In the genomic region with DNA sequence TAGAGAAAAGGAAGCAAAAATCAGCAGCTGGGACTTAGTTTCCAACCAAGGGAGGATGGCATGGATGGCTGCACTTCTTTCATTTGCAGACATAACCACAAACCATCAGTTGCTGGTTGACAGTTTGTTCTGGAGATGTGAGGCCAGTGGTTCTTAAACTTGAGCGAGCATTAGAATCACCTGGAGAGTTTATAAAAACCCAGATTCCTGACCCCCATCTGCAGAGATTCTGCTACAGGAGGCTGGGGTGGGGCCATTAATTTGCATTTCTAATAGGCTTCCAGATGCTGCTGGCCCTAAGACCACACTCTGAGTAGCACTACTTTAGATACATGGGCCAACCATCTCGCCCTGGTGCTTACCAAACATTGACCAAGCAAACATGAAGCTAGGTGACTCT, we compare ENCODE assay signal across 17 cellular contexts.
DNase-seq lines count a peak whose midpoint lies in the region; ATAC-seq, FAIRE-seq and TF ChIP-seq lines count a peak whose summit lies in the region.
"Had no signal": no experiment of that assay in that cellular context is flagged by ENCODE, and none has a peak within 500 bp of the region (broad histone marks: within the 10 kb centered on the region; RNA-seq: fewer than 3 reads in every experiment).

No MANE protein-coding gene starts in this region.

- peaks cover 38% of the 10 kb centered on the region for H3K4me1 ChIP-seq in GM12878 (ENCODE audit: control insufficient read depth, insufficient read depth, low read length)
- no peaks in the 10 kb centered on the region for H3K4me1 ChIP-seq in Caco-2
- H3K4me1 ChIP-seq in PC-3 (ENCODE audit: insufficient read depth, low read length): peaks cover 8% of the 10 kb centered on the region

- H3K9me3 Mint-ChIP-seq in Caco-2 (ENCODE audit: unreplicated experiment): no peaks in the 10 kb centered on the region
- H3K9me3 Mint-ChIP-seq: activated CD4-positive, alpha-beta memory T cell treated with anti-CD3 and anti-CD28 coated beads, Interleukin-2, amount 10 ng/mL, durations not matched to agents 7 days and 5 days; stimulated activated naive CD8-positive, alpha-beta T cell treated with anti-CD3 and anti-CD28 coated beads, Interleukin-15, Interleukin-2, amounts not matched to agents 100 ng/mL and 50 ng/mL, for 24 hours; T-helper 2 cell treated with Interferon-gamma antibody and Interleukin-4, amounts not matched to agents 5 μg/mL and 100 μg/mL, for 36 hours had no signal

- H3K9me2 ChIP-seq in PC-3 (replicated peaks; ENCODE audit: low read length): no peaks in the 10 kb centered on the region

- no peak overlapping the region for H3K27ac Mint-ChIP-seq in Caco-2 (ENCODE audit: unreplicated experiment)
- H3K27ac Mint-ChIP-seq: activated CD4-positive, alpha-beta memory T cell treated with anti-CD3 and anti-CD28 coated beads, Interleukin-2, amount 10 ng/mL, durations not matched to agents 7 days and 5 days; stimulated activated naive CD8-positive, alpha-beta T cell treated with anti-CD3 and anti-CD28 coated beads, Interleukin-15, Interleukin-2, amounts not matched to agents 100 ng/mL and 50 ng/mL, for 24 hours; T-helper 2 cell treated with Interferon-gamma antibody and Interleukin-4, amounts not matched to agents 5 μg/mL and 100 μg/mL, for 36 hours had no signal

- no peak for TF ChIP-seq CTCF in GM12878 (IDR thresholded peaks at IDR 0.05 in 2 of 3, conservative IDR thresholded peaks at IDR 0.05 in 1 of 3; ENCODE audit: control insufficient read depth in 2 of 3, extremely low read depth in 1 of 3, insufficient read depth in 1 of 3, low read depth in 3 of 3, low read length in 3 of 3)
- TF ChIP-seq CTCF in Caco-2 (IDR thresholded peaks at IDR 0.05; ENCODE audit: insufficient read depth in 1 of 2, low read depth in 1 of 2, low read length in 1 of 2, severe bottlenecking in 1 of 2, unreplicated experiment in 1 of 2): no peak
- TF ChIP-seq CTCF in PC-3 (conservative IDR thresholded peaks at IDR 0.05; ENCODE audit: low read depth, low read length): no peak

- H3K27ac ChIP-seq in GM12878 (ENCODE audit: control insufficient read depth, insufficient read depth) (no peak overlapping the region), PC-3 (ENCODE audit: low read length) (no peak overlapping the region)
- H3K27ac ChIP-seq: body of pancreas, C4-2B, sigmoid colon had no signal

- SMC1A ChIA-PET in GM12878 (lab: Charles Lee; ENCODE audit: uncharacterized antibody, unreplicated experiment): interaction anchor here (0.6 to 11.5 kb wide), 18 partner anchors 11 to 59 kb away, joined by 3 to 102 read pairs (median 7); no protein-coding TSS in a partner anchor

- BruUV-seq in GM12878 (replicated peaks; lab: Mats Ljungman, UMichigan): no TSS peak
- BruUV-seq in Caco-2 (replicated peaks; lab: Mats Ljungman, UMichigan): no TSS peak
- no TSS peak for BruUV-seq in PC-3 (replicated peaks; lab: Mats Ljungman, UMichigan)

- H3K27me3 Mint-ChIP-seq in Caco-2 (ENCODE audit: insufficient read depth, unreplicated experiment): peaks cover 4% of the 10 kb centered on the region
- H3K27me3 Mint-ChIP-seq: stimulated activated naive CD8-positive, alpha-beta T cell treated with anti-CD3 and anti-CD28 coated beads, Interleukin-15, Interleukin-2, amounts not matched to agents 100 ng/mL and 50 ng/mL, for 24 hours had no signal

- H3K79me2 ChIP-seq in GM12878 (ENCODE audit: control insufficient read depth, insufficient read depth, low read length) (no peaks in the 10 kb centered on the region), PC-3 (ENCODE audit: low read length) (no peaks in the 10 kb centered on the region)

- H4K20me1 ChIP-seq in GM12878 (ENCODE audit: control insufficient read depth, insufficient read depth) (no peaks in the 10 kb centered on the region), PC-3 (ENCODE audit: low read length) (no peaks in the 10 kb centered on the region)

- H3K36me3 Mint-ChIP-seq in Caco-2 (ENCODE audit: insufficient read depth, unreplicated experiment): no peaks in the 10 kb centered on the region

- H3K4me3 Mint-ChIP-seq in Caco-2 (ENCODE audit: unreplicated experiment): no peak overlapping the region
- H3K4me3 Mint-ChIP-seq: activated CD4-positive, alpha-beta memory T cell treated with anti-CD3 and anti-CD28 coated beads, Interleukin-2, amount 10 ng/mL, durations not matched to agents 7 days and 5 days; stimulated activated naive CD8-positive, alpha-beta T cell treated with anti-CD3 and anti-CD28 coated beads, Interleukin-15, Interleukin-2, amounts not matched to agents 100 ng/mL and 50 ng/mL, for 24 hours; T-helper 2 cell treated with Interferon-gamma antibody and Interleukin-4, amounts not matched to agents 5 μg/mL and 100 μg/mL, for 36 hours had no signal

- FAIRE-seq in GM18507 (lab: Jason Lieb, UNC) (peak; percentile 78), GM12878 (lab: Jason Lieb, UNC) (no peak)

- no peaks in the 10 kb centered on the region for H3K4me1 Mint-ChIP-seq in Caco-2 (ENCODE audit: low read depth, unreplicated experiment)

- H3K4me2 ChIP-seq in GM12878 (ENCODE audit: control insufficient read depth, insufficient read depth) (peak overlapping the region; percentile 54; the same call in 1 of the 2 replicates), PC-3 (ENCODE audit: low read length) (no peak overlapping the region)

- POLR2A ChIA-PET in GM12878 (lab: Charles Lee): interaction anchor here (0.5 to 2.2 kb wide), 5 partner anchors 13 to 204 kb away, joined by 3 to 14 read pairs (median 5); no protein-coding TSS in a partner anchor
- POLR2A ChIA-PET in Caco-2 (lab: Charles Lee): no interaction called here
- POLR2A ChIA-PET in PC-3 (lab: Charles Lee; ENCODE audit: unreplicated experiment): no interaction called here

- H3K9ac ChIP-seq in GM12878 (ENCODE audit: control insufficient read depth, insufficient read depth, low read length) (no peak overlapping the region), PC-3 (ENCODE audit: low read length) (no peak overlapping the region)

- no peaks in the 10 kb centered on the region for H3K36me3 ChIP-seq in GM12878 (ENCODE audit: control insufficient read depth in 2 of 2, insufficient read depth in 2 of 2, low read length in 1 of 2)
- no peaks in the 10 kb centered on the region for H3K36me3 ChIP-seq in Caco-2 (ENCODE audit: control insufficient read depth, insufficient read depth, low read length)
- H3K36me3 ChIP-seq in PC-3 (ENCODE audit: low read depth, low read length): no peaks in the 10 kb centered on the region
- H3K36me3 ChIP-seq: sigmoid colon had no signal

- TF ChIP-seq EP300 in GM12878 (IDR thresholded peaks at IDR 0.05; ENCODE audit: borderline replicate concordance in 1 of 2, control insufficient read depth in 1 of 2, low read depth in 2 of 2, low read length in 2 of 2): peak in 1 of 2 experiments; percentile 38; a peak in 1 of 4 replicates

- intact Hi-C loops in GM12878 (cut with micrococcal nuclease; ENCODE audit: unreplicated experiment): no loop called here
- intact Hi-C loops in Caco-2 (cut with micrococcal nuclease; ENCODE audit: unreplicated experiment): loop anchor here (10.0 kb wide), 1 partner anchor 345 kb away; no protein-coding TSS in a partner anchor
- intact Hi-C loops in PC-3 (cut with micrococcal nuclease): no loop called here

- no peak for TF ChIP-seq POLR2A in GM12878 (IDR thresholded peaks at IDR 0.05; ENCODE audit: low read depth, low read length)

- TF ChIP-seq RAD21 in GM12878 (IDR thresholded peaks at IDR 0.05; ENCODE audit: insufficient read depth, low read depth, low read length): no peak

- no peaks in the 10 kb centered on the region for H3F3A ChIP-seq in PC-3 (ENCODE audit: low read length, unreplicated experiment)

- CTCF ChIA-PET in GM12878 (lab: Yijun Ruan, JAX) (interaction anchor here (0.7 to 1.8 kb wide), 8 partner anchors 8 to 104 kb away, joined by 3 to 7 read pairs (median 4); a partner anchor contains a TSS), Caco-2 (lab: Charles Lee) (no interaction called here), PC-3 (lab: Charles Lee) (no interaction called here)

- H2AFZ ChIP-seq in GM12878 (ENCODE audit: control insufficient read depth, low read depth, low read length) (no peak overlapping the region), PC-3 (ENCODE audit: low read length) (no peak overlapping the region)

- no peaks in the 10 kb centered on the region for H3K27me3 ChIP-seq in GM12878 (replicated peaks in 1 of 2; ENCODE audit: control insufficient read depth in 2 of 2, insufficient read depth in 2 of 2, low read length in 1 of 2)
- H3K27me3 ChIP-seq in Caco-2 (replicated peaks; ENCODE audit: control insufficient read depth, insufficient read depth, low read length): no peaks in the 10 kb centered on the region
- H3K27me3 ChIP-seq in PC-3 (ENCODE audit: low read length): no peaks in the 10 kb centered on the region
- H3K27me3 ChIP-seq: body of pancreas, sigmoid colon had no signal

- H3K9me3 ChIP-seq in GM12878 (replicated peaks; ENCODE audit: control insufficient read depth, insufficient read depth, low read length) (no peaks in the 10 kb centered on the region), Caco-2 (no peaks in the 10 kb centered on the region), PC-3 (ENCODE audit: low read length) (no peaks in the 10 kb centered on the region)
- H3K9me3 ChIP-seq: body of pancreas, sigmoid colon had no signal

- RAD21 ChIA-PET in GM12878 (lab: Charles Lee; ENCODE audit: unreplicated experiment): interaction anchor here (1.0 to 11.5 kb wide), 9 partner anchors 8 to 59 kb away, joined by 3 to 102 read pairs (median 4); no protein-coding TSS in a partner anchor

- in situ Hi-C loops in GM12878 (cut with MboI): no loop called here

- DNase-seq in GM18507 (ENCODE audit: extremely low spot score, insufficient read length, low read depth) (no peak), GM12878 (ENCODE audit: low read depth, low spot score) (peak; percentile 48), Caco-2 (no peak), PC-3 (no peak)
- no peak for DNase-seq in stimulated activated CD4-positive, alpha-beta T cell treated with anti-CD3 and anti-CD28 coated beads, Interleukin-12 subunit alpha, Interleukin-12 subunit beta, amount 100 ng/mL, for 4 hours
- DNase-seq: activated CD4-positive, alpha-beta memory T cell treated with anti-CD3 and anti-CD28 coated beads, Interleukin-2, amount 10 ng/mL, durations not matched to agents 7 days and 5 days; activated gamma-delta T cell treated with Interleukin-2 at 50 U/mL for 16 hours; body of pancreas; mesendoderm; NCI-H187; sigmoid colon had no signal

- ATAC-seq in GM21529 (IDR thresholded peaks at IDR 0.05; ENCODE audit: unreplicated experiment) (peak; percentile 47), HG03139 (IDR thresholded peaks at IDR 0.05; ENCODE audit: unreplicated experiment) (peak; percentile 40), GM12878 (peak; percentile 10), GM19463 (IDR thresholded peaks at IDR 0.05; ENCODE audit: unreplicated experiment) (no peak), PC-3 (no peak)
- ATAC-seq: body of pancreas had no signal

- H3K4me3 ChIP-seq in GM12878 (no peak overlapping the region), Caco-2 (ENCODE audit: low read depth, low read length) (no peak overlapping the region), PC-3 (ENCODE audit: low read length) (no peak overlapping the region)
- H3K4me3 ChIP-seq: body of pancreas, sigmoid colon had no signal

- 49% methylated on average over 2 of the region's 2 CpGs for WGBS in GM12878 (ENCODE audit: insufficient coverage, insufficient replicate concordance, low lambda C conversion rate, missing lambda C conversion rate)

TF ChIP-seq in GM12878, 131 proteins besides CTCF, POLR2A, EP300 and RAD21 (continues in another document):
- TF ChIP-seq ZNF207 (IDR thresholded peaks at IDR 0.05; ENCODE audit: borderline replicate concordance): no peak
- no peak for TF ChIP-seq ZNF384 (IDR thresholded peaks at IDR 0.05; ENCODE audit: borderline replicate concordance, low read depth, low read length)

Comparison
In these comparisons a context has a peak if more than half of its experiments do, and no peak if none do; other contexts are left out.
1. ATAC-seq: peak in GM21529 (single experiment), HG03139 (single experiment) and GM12878 (single experiment); none in GM19463 (single experiment) and PC-3 (single experiment).